ENCODE assay signal across 8 cellular contexts in genomic region chr2:161905389-161906046, GRCh38.
A peak's percentile ranks its signal among the peaks of the same experiment; 100 is the strongest.
DNase-seq lines count a peak whose midpoint lies in the region; ATAC-seq and TF ChIP-seq lines count a peak whose summit lies in the region.

No MANE protein-coding gene starts in this region.

- H3K4me3 ChIP-seq in RWPE2 (ENCODE audit: severe bottlenecking) (no peak overlapping the region), adrenal gland (no peak overlapping the region)

- intact Hi-C loops in adrenal gland (cut with DNase I), result no loop called here

- H3K27me3 ChIP-seq in RWPE2 (ENCODE audit: insufficient read depth, poor library complexity, severe bottlenecking), result no peaks in the 10 kb centered on the region
- H3K27me3 ChIP-seq in adrenal gland, result no peaks in the 10 kb centered on the region

- peaks cover 2% of the 10 kb centered on the region for H3K4me1 ChIP-seq in RWPE2 (ENCODE audit: insufficient read depth, poor library complexity, severe bottlenecking)
- H3K4me1 ChIP-seq in adrenal gland (replicated peaks in 1 of 2), result no peaks in the 10 kb centered on the region

- DNase-seq in EH (ENCODE audit: low read depth) (peak; percentile 6), RWPE2 (ENCODE audit: low spot score) (no peak), left lobe of liver (ENCODE audit: low spot score) (no peak), adrenal gland (no peak), SKM-1 (lab: John Stamatoyannopoulos, UW; ENCODE audit: unreplicated experiment) (no peak)
- no peak for DNase-seq in activated CD4-positive, alpha-beta T cell treated with anti-CD3 and anti-CD28 coated beads, Interleukin-2, amount 50 U/mL, for 1 hour

- H3K27ac ChIP-seq in RWPE2 (ENCODE audit: poor library complexity, severe bottlenecking), result peak overlapping the region; percentile 5
- H3K27ac ChIP-seq in adrenal gland, result no peak overlapping the region

- no peaks in the 10 kb centered on the region for H3K9me3 ChIP-seq in RWPE2 (ENCODE audit: severe bottlenecking)
- no peaks in the 10 kb centered on the region for H3K9me3 ChIP-seq in adrenal gland (replicated peaks in 1 of 3)

- ATAC-seq in GM19463 (IDR thresholded peaks at IDR 0.05; ENCODE audit: unreplicated experiment) (peak; percentile 91), HG03460 (IDR thresholded peaks at IDR 0.05; ENCODE audit: unreplicated experiment) (peak; percentile 83), RWPE2 (ENCODE audit: low read depth) (peak; percentile 77), left lobe of liver (peak; percentile 30)

- H3K36me3 ChIP-seq in RWPE2 (ENCODE audit: low read depth), result no peaks in the 10 kb centered on the region
- H3K36me3 ChIP-seq in adrenal gland (replicated peaks in 1 of 2), result no peaks in the 10 kb centered on the region

- no peak for TF ChIP-seq POLR2A in adrenal gland (IDR thresholded peaks at IDR 0.05)

- WGBS in adrenal gland, 4 donors, result 41 to 50% (median 44%) methylated on average over 5 of the region's 5 CpGs

- TF ChIP-seq CTCF in RWPE2 (IDR thresholded peaks at IDR 0.05; ENCODE audit: poor library complexity, severe bottlenecking), result no peak
- TF ChIP-seq CTCF in adrenal gland (IDR thresholded peaks at IDR 0.05), result no peak

Comparison
In these comparisons a context has a peak if more than half of its experiments do, and no peak if none do; other contexts are left out.
1. ATAC-seq: peak in every context shown above with its lines; median percentile 91 in GM19463; 83 in HG03460; 77 in RWPE2; 30 in left lobe of liver.